23 cellular contexts compared by ENCODE assay signal in the genomic region with DNA sequence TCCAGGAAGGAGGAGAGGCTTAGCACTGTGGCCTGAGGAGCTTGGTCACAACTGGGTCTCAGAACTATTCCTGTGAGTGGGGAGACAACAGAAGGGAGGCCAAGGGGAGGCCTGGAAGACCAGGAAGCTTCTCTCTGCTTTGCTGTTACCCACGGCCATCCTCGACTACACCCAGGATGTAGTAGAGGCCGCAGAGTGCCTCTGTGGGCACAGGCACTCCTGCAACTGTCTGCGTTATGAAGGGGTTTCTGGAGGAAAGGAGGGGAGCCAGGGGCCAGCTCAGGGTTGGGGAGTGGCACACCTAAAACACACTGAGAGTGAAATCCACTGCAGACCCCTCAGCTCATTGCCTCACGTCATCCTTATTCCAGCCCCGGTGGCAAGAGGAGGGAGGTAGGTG. TPM values are rescaled to one million over a fixed set of nuclear protein-coding genes. Genes with fewer than 3 reads are reported as not detected.
"Had no signal": no experiment of that assay in that cellular context is flagged by ENCODE, and none has a peak within 500 bp of the region (broad histone marks: within the 10 kb centered on the region; RNA-seq: fewer than 3 reads in every experiment).

No MANE protein-coding gene starts in this region.

- H3K27ac Mint-ChIP-seq: activated naive CD8-positive, alpha-beta T cell; progenitor cell of endocrine pancreas had no signal

- H3K4me1 ChIP-seq: uterus had no signal

- H3K4me3 Mint-ChIP-seq: activated naive CD8-positive, alpha-beta T cell; stimulated activated naive CD8-positive, alpha-beta T cell treated with anti-CD3 and anti-CD28 coated beads, Interleukin-15, amount 100 ng/mL, for 72 hours had no signal

- ATAC-seq: body of pancreas; gastroesophageal sphincter; heart left ventricle; left ventricle myocardium superior; stimulated activated naive CD8-positive, alpha-beta T cell treated with anti-CD3 and anti-CD28 coated beads, Interleukin-15, amount 100 ng/mL, for 72 hours had no signal

- H3K9me3 Mint-ChIP-seq: stimulated activated naive CD8-positive, alpha-beta T cell treated with anti-CD3 and anti-CD28 coated beads, Interleukin-15, amount 100 ng/mL, for 72 hours had no signal

- H3K27ac ChIP-seq: body of pancreas, dorsolateral prefrontal cortex, esophagus muscularis mucosa, gastroesophageal sphincter, heart left ventricle, right atrium auricular region, suprapubic skin, transverse colon, uterus had no signal

- H3K27me3 ChIP-seq: body of pancreas, dorsolateral prefrontal cortex, esophagus muscularis mucosa, gastroesophageal sphincter, right atrium auricular region, suprapubic skin, uterus had no signal

- H3K9me3 ChIP-seq: body of pancreas, esophagus muscularis mucosa, gastroesophageal sphincter, heart left ventricle, right atrium auricular region, suprapubic skin, transverse colon, uterus had no signal

- H3K36me3 Mint-ChIP-seq: activated naive CD8-positive, alpha-beta T cell had no signal

- H3K4me3 ChIP-seq: body of pancreas, dorsolateral prefrontal cortex, esophagus muscularis mucosa, gastroesophageal sphincter, heart left ventricle, right atrium auricular region, suprapubic skin, transverse colon, uterus had no signal

- DNase-seq: activated gamma-delta T cell; amygdala; body of pancreas; dorsolateral prefrontal cortex; heart left ventricle; left ventricle myocardium superior; stimulated activated CD4-positive, alpha-beta T cell treated with anti-CD3 and anti-CD28 coated beads, Interleukin-2, amount 100 ng/mL, for 24 hours; stimulated activated naive CD8-positive, alpha-beta T cell treated with anti-CD3 and anti-CD28 coated beads, Interleukin-15, amount 100 ng/mL, for 72 hours; transverse colon; uterus had no signal

- H3K36me3 ChIP-seq: esophagus muscularis mucosa, right atrium auricular region, suprapubic skin, transverse colon, uterus had no signal

RNA-seq across cellular contexts. Expression of a gene that starts 3.8 kb away (rescaled TPM):
- total RNA-seq: activated CD8-positive, alpha-beta memory T cell treated with anti-CD3 and anti-CD28 coated beads for 36 hours; cardiac septum; heart left ventricle; kidney epithelial cell; left ventricle myocardium superior; mononuclear cell; osteoblast; progenitor cell of endocrine pancreas; right atrium auricular region; T-helper 2 cell treated with Interferon-gamma antibody and Interleukin-4, amounts not matched to agents 100 ng/mL and 5 ng/mL, for 36 hours had no signal
- polyA plus RNA-seq: neural cell had no signal

RNA-seq across cellular contexts. Expression of a gene that starts 9.6 kb away (rescaled TPM):
- total RNA-seq: activated CD8-positive, alpha-beta memory T cell treated with anti-CD3 and anti-CD28 coated beads for 36 hours; mononuclear cell; T-helper 2 cell treated with Interferon-gamma antibody and Interleukin-4, amounts not matched to agents 100 ng/mL and 5 ng/mL, for 36 hours had no signal
- polyA plus RNA-seq: neural cell had no signal
